Comparison of ENCODE assay signal across 12 cellular contexts in the genomic region with DNA sequence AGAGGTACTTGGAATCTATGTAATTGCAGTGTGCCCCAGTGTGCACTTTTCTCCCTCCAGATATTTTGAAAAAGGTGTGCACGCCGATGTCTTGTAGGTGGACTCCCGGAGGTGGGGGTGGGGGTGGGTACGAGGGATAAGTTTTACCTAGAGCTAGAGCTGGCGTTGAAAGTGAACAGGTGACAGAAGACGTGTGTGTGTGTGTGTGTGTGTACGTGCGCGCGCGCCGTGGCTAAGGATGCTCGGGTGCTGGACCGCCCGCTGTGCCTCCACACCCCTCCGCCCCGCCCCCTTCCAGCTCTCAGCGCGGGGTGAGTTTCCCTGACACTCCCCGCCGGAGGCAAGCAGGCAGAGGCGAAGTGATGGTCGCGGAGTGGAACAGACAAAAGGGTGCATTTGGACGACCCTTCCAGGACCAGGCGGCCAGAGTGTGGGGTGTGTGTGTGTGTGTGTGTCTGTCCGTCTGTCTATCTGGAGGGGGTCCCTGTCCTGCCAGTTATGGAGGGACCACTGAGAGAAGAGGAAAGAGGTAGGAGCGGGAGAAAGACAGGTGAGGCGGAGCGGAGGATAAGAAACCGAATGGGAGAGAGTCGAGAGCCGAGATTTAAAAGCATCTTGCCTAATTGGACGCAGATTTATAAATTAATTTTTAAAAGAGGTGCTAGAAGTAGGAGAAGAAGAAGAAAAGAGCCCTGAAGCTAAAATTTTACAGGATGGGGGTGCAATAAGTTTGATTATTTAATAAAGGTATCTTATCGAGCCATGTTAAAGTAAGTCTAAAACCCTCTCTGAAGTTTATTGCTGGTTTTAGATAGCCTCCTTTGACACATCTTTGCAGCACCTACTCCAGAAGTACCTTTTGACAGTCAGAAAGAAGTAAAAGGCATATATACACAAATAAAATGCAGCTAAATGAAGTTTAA.
DNase-seq lines count a peak whose midpoint lies in the region; ATAC-seq, FAIRE-seq and TF ChIP-seq lines count a peak whose summit lies in the region.
"Had no signal": no experiment of that assay in that cellular context is flagged by ENCODE, and none has a peak within 500 bp of the region (broad histone marks: within the 10 kb centered on the region; RNA-seq: fewer than 3 reads in every experiment).

No MANE protein-coding gene starts in this region.

- H3K4me3 ChIP-seq in right lobe of liver (peak overlapping the region; percentile 27 to 50 (median 36)), HepG2 (replicated peaks in 1 of 3; ENCODE audit: insufficient read depth in 1 of 3, low read depth in 2 of 3, low read length in 3 of 3) (no peak overlapping the region), MG63 (no peak overlapping the region)

- H3K9me3 ChIP-seq in right lobe of liver: no peaks in the 10 kb centered on the region
- no peaks in the 10 kb centered on the region for H3K9me3 ChIP-seq in HepG2 (ENCODE audit: low read length)
- no peaks in the 10 kb centered on the region for H3K9me3 ChIP-seq in MG63

- H3K4me1 Mint-ChIP-seq in nephron progenitor cell: peaks cover 12% of the 10 kb centered on the region
- H3K4me1 Mint-ChIP-seq: central memory CD8-positive, alpha-beta T cell had no signal

- intact Hi-C loops in right lobe of liver (cut with DNase I) (no loop called here), HepG2 (cut with micrococcal nuclease; ENCODE audit: unreplicated experiment) (no loop called here)

- CTCF ChIA-PET in HepG2 (lab: Yijun Ruan, JAX; ENCODE audit: low intra/inter-chr PET ratio, low total read pairs): no interaction called here

- no peak overlapping the region for H3K27ac ChIP-seq in right lobe of liver
- H3K27ac ChIP-seq in HepG2 (ENCODE audit: extremely low read length, insufficient read depth, low read length): no peak overlapping the region

- peak in 3 of 4 donors; percentile 16 to 46 (median 42) for ATAC-seq in right lobe of liver
- no peak for ATAC-seq in HepG2
- ATAC-seq in esophagus mucosa: peak; percentile 42
- ATAC-seq in HG02938 (IDR thresholded peaks at IDR 0.05; ENCODE audit: unreplicated experiment): no peak
- ATAC-seq: CD8-positive, alpha-beta T cell had no signal

- H3K79me2 ChIP-seq in HepG2 (ENCODE audit: insufficient read depth, low read length): no peaks in the 10 kb centered on the region

- peaks cover 85% of the 10 kb centered on the region for H3K27me3 Mint-ChIP-seq in nephron progenitor cell (ENCODE audit: low read depth, poor library complexity)

- WGBS in right lobe of liver (ENCODE audit: insufficient coverage, low coverage, low lambda C conversion rate, missing lambda C conversion rate): 6% methylated on average over 33 of the region's 35 CpGs
- WGBS in HepG2 (ENCODE audit: low lambda C conversion rate): 43% methylated on average over 18 of the region's 35 CpGs

- H3K4me1 ChIP-seq in right lobe of liver (peaks cover 0 to 10% (median 0%) of the 10 kb centered on the region in 4 donors), HepG2 (ENCODE audit: insufficient read depth, low read length) (no peaks in the 10 kb centered on the region)

- FAIRE-seq in HepG2 (lab: Jason Lieb, UNC): no peak

- no peak for TF ChIP-seq EP300 in HepG2 (IDR thresholded peaks at IDR 0.05; ENCODE audit: low read depth in 2 of 2, low read length in 2 of 2)
- TF ChIP-seq EP300 in HepG2 (CRISPR knock-in tag; IDR thresholded peaks at IDR 0.05; ENCODE audit: borderline replicate concordance): no peak

- no peaks in the 10 kb centered on the region for H3K36me3 ChIP-seq in right lobe of liver
- H3K36me3 ChIP-seq in HepG2 (replicated peaks in 1 of 2; ENCODE audit: control insufficient read depth in 1 of 2, insufficient read depth in 2 of 2, low read length in 2 of 2): no peaks in the 10 kb centered on the region
- H3K36me3 ChIP-seq in MG63: no peaks in the 10 kb centered on the region

- DNase-seq in right lobe of liver (peak in 2 of 3 donors; percentile 35 to 55), HepG2 (ENCODE audit: low spot score) (no peak), nephron progenitor cell (peak; percentile 69), MG63 (no peak), dedifferentiated amniotic fluid mesenchymal stem cell (ENCODE audit: extremely low spot score) (no peak), erythroblast (lab: John Stamatoyannopoulos, UW) (no peak)
- DNase-seq: activated CD4-positive, alpha-beta T cell treated with anti-CD3 and anti-CD28 coated beads for 1 hour; CD8-positive, alpha-beta T cell; stimulated activated naive CD4-positive, alpha-beta T cell had no signal

- H4K20me1 ChIP-seq in HepG2 (ENCODE audit: insufficient read depth, low read length): no peaks in the 10 kb centered on the region

- in situ Hi-C loops in HepG2 (cut with HindIII; ENCODE audit: extremely low pct_ligation_motif_present, low pct_unique_long_range_greater_than_20kb): no loop called here

- H3K27me3 ChIP-seq in right lobe of liver (no peaks in the 10 kb centered on the region), HepG2 (ENCODE audit: control insufficient read depth in 1 of 2, insufficient read depth in 2 of 2, low read length in 2 of 2) (peaks cover 2 to 5% of the 10 kb centered on the region in 2 experiments; a peak in 3 of 5 replicates), MG63 (peaks cover 17% of the 10 kb centered on the region)

- no peaks in the 10 kb centered on the region for H3K36me3 Mint-ChIP-seq in nephron progenitor cell (ENCODE audit: low read depth)
- H3K36me3 Mint-ChIP-seq: CD8-positive, alpha-beta T cell had no signal

- TF ChIP-seq CTCF in right lobe of liver (IDR thresholded peaks at IDR 0.05) (no peak), HepG2 (CRISPR knock-in tag; IDR thresholded peaks at IDR 0.05) (no peak), nephron progenitor cell (IDR thresholded peaks at IDR 0.05) (no peak)

- no TSS peak for BruUV-seq in HepG2 (replicated peaks; lab: Mats Ljungman, UMichigan)

- H3K4me2 ChIP-seq in HepG2 (ENCODE audit: low read depth, low read length): no peak overlapping the region

- H3K27ac Mint-ChIP-seq in nephron progenitor cell: no peak overlapping the region
- H3K27ac Mint-ChIP-seq: CD8-positive, alpha-beta T cell had no signal

- no peak overlapping the region for H2AFZ ChIP-seq in HepG2 (ENCODE audit: low read length)

- H3K4me3 Mint-ChIP-seq in nephron progenitor cell: peak overlapping the region; percentile 85
- H3K4me3 Mint-ChIP-seq: CD8-positive, alpha-beta T cell; central memory CD8-positive, alpha-beta T cell had no signal

- no peaks in the 10 kb centered on the region for H3K9me3 Mint-ChIP-seq in nephron progenitor cell
- H3K9me3 Mint-ChIP-seq: CD8-positive, alpha-beta T cell had no signal

- POLR2A ChIA-PET in HepG2 (lab: Yijun Ruan, JAX): no interaction called here

- no peak overlapping the region for H3K9ac ChIP-seq in HepG2 (ENCODE audit: insufficient read depth, low read depth, low read length)

- TF ChIP-seq POLR2A in right lobe of liver (IDR thresholded peaks at IDR 0.05): no peak
- no peak for TF ChIP-seq POLR2A in HepG2 (IDR thresholded peaks at IDR 0.05; ENCODE audit: insufficient read depth in 1 of 2, low read depth in 2 of 2, low read length in 2 of 2)
- no peak for TF ChIP-seq POLR2A in erythroblast (IDR thresholded peaks at IDR 0.05; ENCODE audit: low read length)

- TF ChIP-seq RAD21 in HepG2 (CRISPR knock-in tag; IDR thresholded peaks at IDR 0.05): no peak

TF ChIP-seq in HepG2, 621 proteins besides CTCF, POLR2A, EP300 and RAD21:
- no peak for TF ChIP-seq TCF12 (IDR thresholded peaks at IDR 0.05)
- TF ChIP-seq TCF12 (CRISPR knock-in tag; IDR thresholded peaks at IDR 0.05): no peak
- no peak for TF ChIP-seq ZNF850 (CRISPR knock-in tag; conservative IDR thresholded peaks at IDR 0.05)
- TF ChIP-seq ZSCAN31 (CRISPR knock-in tag; IDR thresholded peaks at IDR 0.05; ENCODE audit: low read depth): no peak
- no peak for TF ChIP-seq ZNF432 (CRISPR knock-in tag; IDR thresholded peaks at IDR 0.05; ENCODE audit: borderline replicate concordance)
TF ChIP-seq in HepG2: peak in this region for 0.

Comparison
In these comparisons a context has a peak if more than half of its experiments do, and no peak if none do; other contexts are left out.
1. ATAC-seq: peak in right lobe of liver (3 of 4) and esophagus mucosa (single experiment); none in HepG2 (single experiment) and HG02938 (single experiment).
2. DNase-seq: peak in right lobe of liver (2 of 3) and nephron progenitor cell (single experiment); none in HepG2 (single experiment), MG63 (single experiment), dedifferentiated amniotic fluid mesenchymal stem cell (single experiment) and erythroblast (0 of 2).
3. H3K4me3 ChIP-seq: peak in right lobe of liver (3 of 3); none in HepG2 (0 of 3) and MG63 (single experiment).